30 cellular contexts compared by ENCODE assay signal in the genomic region with DNA sequence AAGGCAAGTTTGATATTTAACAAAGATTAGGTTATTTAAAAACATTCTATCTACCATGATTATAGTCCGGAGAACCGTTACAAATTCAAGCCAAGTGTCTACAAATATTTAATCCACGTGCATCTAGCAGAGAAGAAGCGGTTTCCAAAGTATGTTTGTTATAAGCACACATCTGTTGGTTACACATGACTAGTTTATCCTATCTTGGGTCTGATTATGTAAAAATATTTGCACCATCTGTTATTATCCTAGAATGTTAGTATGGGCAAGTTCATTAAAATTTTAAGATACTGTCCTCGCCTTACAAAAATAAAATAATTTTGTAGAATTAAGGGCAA.
"Had no signal": no experiment of that assay in that cellular context is flagged by ENCODE, and none has a peak within 500 bp of the region (broad histone marks: within the 10 kb centered on the region; RNA-seq: fewer than 3 reads in every experiment).

No MANE protein-coding gene starts in this region.

- H3K27ac ChIP-seq: adrenal gland, breast epithelium, cardiac muscle cell, colonic mucosa, foreskin keratinocyte, gastrocnemius medialis, heart left ventricle, WERI-Rb-1 had no signal

- ATAC-seq: activated CD4-positive, CD25-positive, alpha-beta regulatory T cell treated with anti-CD3 and anti-CD28 coated beads, Interleukin-2, amount 50 U/mL, for 24 hours; activated CD8-positive, alpha-beta memory T cell treated with anti-CD3 and anti-CD28 coated beads, Interleukin-2, amount 10 ng/mL, durations not matched to agents 7 days and 5 days; activated CD8-positive, alpha-beta T cell treated with anti-CD3 and anti-CD28 coated beads for 36 hours; activated naive CD8-positive, alpha-beta T cell treated with anti-CD3 and anti-CD28 coated beads, Interleukin-2, amount 50 U/mL, for 24 hours; esophagus mucosa; foreskin keratinocyte; gastrocnemius medialis; heart left ventricle had no signal

- H3K27me3 ChIP-seq: adrenal gland, breast epithelium, cardiac muscle cell, colonic mucosa, foreskin keratinocyte, gastrocnemius medialis, heart left ventricle had no signal

- H3K4me3 ChIP-seq: adrenal gland, breast epithelium, cardiac muscle cell, colonic mucosa, gastrocnemius medialis, heart left ventricle had no signal

- DNase-seq: activated B cell treated with CpG ODN at 0.5 μM for 24 hours; activated CD4-positive, alpha-beta T cell treated with anti-CD3 and anti-CD28 coated beads for 48 hours; activated CD4-positive, alpha-beta T cell treated with anti-CD3 and anti-CD28 coated beads, Interleukin-2, amount 50 U/mL, for 1 hour; activated CD4-positive, alpha-beta T cell treated with anti-CD3 and anti-CD28 coated beads, Interleukin-2, amount 50 U/mL, for 48 hours; activated CD8-positive, alpha-beta memory T cell treated with anti-CD3 and anti-CD28 coated beads, Interleukin-2, amount 10 ng/mL, durations not matched to agents 7 days and 5 days; activated CD8-positive, alpha-beta memory T cell treated with anti-CD3 and anti-CD28 coated beads, Interleukin-2, amount 50 U/mL, for 4 hours; activated CD8-positive, alpha-beta T cell treated with anti-CD3 and anti-CD28 coated beads for 36 hours; activated effector memory CD4-positive, alpha-beta T cell treated with anti-CD3 and anti-CD28 coated beads, Interleukin-2, amount 50 U/mL, for 16 hours; activated naive CD4-positive, alpha-beta T cell treated with anti-CD3 and anti-CD28 coated beads for 36 hours; activated naive CD8-positive, alpha-beta T cell treated with anti-CD3 and anti-CD28 coated beads for 36 hours; activated naive CD8-positive, alpha-beta T cell treated with anti-CD3 and anti-CD28 coated beads, Interleukin-2, amount 50 U/mL, for 24 hours; activated T-cell treated with anti-CD3 and anti-CD28 coated beads, Interleukin-2, amount 50 U/mL, for 1 hour; activated T-cell treated with anti-CD3 and anti-CD28 coated beads, Interleukin-2, amount 50 U/mL, for 48 hours; adrenal gland; amygdala; aorta; central memory CD4-positive, alpha-beta T cell; cerebellar nuclear complex; colonic mucosa; effector CD8-positive, alpha-beta T cell; foreskin keratinocyte; gastrocnemius medialis; glutamatergic neuron; heart left ventricle; hypothalamus; WERI-Rb-1 had no signal

- H3K36me3 ChIP-seq: adrenal gland, breast epithelium, cardiac muscle cell, colonic mucosa, gastrocnemius medialis, heart left ventricle, WERI-Rb-1 had no signal

- H3K4me1 ChIP-seq: adrenal gland, breast epithelium, colonic mucosa, foreskin keratinocyte, gastrocnemius medialis, heart left ventricle had no signal

- H3K9me3 ChIP-seq: adrenal gland, breast epithelium, colonic mucosa, gastrocnemius medialis had no signal
